In the genomic region with DNA sequence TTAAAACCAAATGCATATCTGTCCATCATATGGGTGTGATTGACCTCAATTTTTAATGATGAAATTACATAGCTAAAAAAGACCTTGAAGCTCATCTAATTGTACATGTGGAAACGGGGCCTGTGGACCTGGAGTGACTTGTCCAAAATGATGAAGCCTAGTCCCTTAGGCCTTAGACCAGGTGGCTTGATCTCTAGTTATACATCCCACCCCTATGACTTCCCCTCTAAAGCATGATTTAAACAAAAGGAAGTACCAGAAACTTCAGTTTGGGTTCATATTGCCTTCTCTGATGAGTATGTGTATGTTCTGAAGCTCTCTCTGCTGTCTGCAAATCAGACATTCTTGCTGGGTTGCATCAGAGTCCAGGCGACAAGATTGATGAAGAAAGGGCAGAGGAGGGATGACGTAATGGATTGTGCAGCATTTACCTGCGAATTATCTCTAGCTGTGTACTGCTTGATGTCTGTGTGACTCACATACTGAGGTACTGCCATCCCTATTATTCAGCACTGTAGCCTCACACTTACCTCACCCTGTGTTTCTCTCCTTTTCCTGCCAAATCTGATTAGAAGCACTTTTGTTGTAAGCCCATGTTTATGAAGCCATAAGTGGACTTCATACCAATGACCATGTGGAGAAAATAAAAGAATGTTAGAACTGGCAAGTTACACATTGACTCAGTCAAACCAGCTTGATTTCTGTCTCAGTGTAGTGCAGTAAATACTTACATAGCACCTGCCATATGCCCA, we compare ENCODE assay signal across 1 cellular context.
TF ChIP-seq lines count a peak whose summit lies in the region.

No MANE protein-coding gene starts in this region.

TF ChIP-seq in HEK293, 187 proteins besides CTCF, POLR2A, EP300 and RAD21 (continued from another document):
- TF ChIP-seq, protein P1, sequence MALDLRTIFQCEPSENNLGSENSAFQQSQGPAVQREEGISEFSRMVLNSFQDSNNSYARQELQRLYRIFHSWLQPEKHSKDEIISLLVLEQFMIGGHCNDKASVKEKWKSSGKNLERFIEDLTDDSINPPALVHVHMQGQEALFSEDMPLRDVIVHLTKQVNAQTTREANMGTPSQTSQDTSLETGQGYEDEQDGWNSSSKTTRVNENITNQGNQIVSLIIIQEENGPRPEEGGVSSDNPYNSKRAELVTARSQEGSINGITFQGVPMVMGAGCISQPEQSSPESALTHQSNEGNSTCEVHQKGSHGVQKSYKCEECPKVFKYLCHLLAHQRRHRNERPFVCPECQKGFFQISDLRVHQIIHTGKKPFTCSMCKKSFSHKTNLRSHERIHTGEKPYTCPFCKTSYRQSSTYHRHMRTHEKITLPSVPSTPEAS (tag by site-specific recombination; IDR thresholded peaks at IDR 0.05): peak; percentile 46
- TF ChIP-seq ZNF548 (tag by site-specific recombination; IDR thresholded peaks at IDR 0.05): no peak
- peak; percentile 94 for TF ChIP-seq ZBTB21 (tag by site-specific recombination; IDR thresholded peaks at IDR 0.05)
- no peak for TF ChIP-seq ZNF585B (tag by site-specific recombination; IDR thresholded peaks at IDR 0.05)
- TF ChIP-seq, protein P2, sequence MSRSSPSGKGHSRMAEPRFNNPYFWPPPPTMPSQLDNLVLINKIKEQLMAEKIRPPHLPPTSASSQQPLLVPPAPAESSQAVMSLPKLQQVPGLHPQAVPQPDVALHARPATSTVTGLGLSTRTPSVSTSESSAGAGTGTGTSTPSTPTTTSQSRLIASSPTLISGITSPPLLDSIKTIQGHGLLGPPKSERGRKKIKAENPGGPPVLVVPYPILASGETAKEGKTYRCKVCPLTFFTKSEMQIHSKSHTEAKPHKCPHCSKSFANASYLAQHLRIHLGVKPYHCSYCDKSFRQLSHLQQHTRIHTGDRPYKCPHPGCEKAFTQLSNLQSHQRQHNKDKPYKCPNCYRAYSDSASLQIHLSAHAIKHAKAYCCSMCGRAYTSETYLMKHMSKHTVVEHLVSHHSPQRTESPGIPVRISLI (tag by site-specific recombination; IDR thresholded peaks at IDR 0.05): 0 out of 2 replicates have a peak, but pooled peaks have one; percentile 27
- TF ChIP-seq RBAK (tag by site-specific recombination; IDR thresholded peaks at IDR 0.05): no peak
- TF ChIP-seq ZBTB48 (tag by site-specific recombination; IDR thresholded peaks at IDR 0.05): no peak
- TF ChIP-seq, protein P3, sequence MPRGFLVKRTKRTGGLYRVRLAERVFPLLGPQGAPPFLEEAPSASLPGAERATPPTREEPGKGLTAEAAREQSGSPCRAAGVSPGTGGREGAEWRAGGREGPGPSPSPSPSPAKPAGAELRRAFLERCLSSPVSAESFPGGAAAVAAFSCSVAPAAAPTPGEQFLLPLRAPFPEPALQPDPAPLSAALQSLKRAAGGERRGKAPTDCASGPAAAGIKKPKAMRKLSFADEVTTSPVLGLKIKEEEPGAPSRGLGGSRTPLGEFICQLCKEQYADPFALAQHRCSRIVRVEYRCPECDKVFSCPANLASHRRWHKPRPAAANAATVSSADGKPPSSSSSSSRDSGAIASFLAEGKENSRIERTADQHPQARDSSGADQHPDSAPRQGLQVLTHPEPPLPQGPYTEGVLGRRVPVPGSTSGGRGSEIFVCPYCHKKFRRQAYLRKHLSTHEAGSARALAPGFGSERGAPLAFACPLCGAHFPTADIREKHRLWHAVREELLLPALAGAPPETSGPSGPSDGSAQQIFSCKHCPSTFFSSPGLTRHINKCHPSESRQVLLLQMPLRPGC (tag by site-specific recombination; IDR thresholded peaks at IDR 0.05): peak; percentile 96
- no peak for TF ChIP-seq SCRT2 (tag by site-specific recombination; IDR thresholded peaks at IDR 0.05)
- TF ChIP-seq, protein P4, sequence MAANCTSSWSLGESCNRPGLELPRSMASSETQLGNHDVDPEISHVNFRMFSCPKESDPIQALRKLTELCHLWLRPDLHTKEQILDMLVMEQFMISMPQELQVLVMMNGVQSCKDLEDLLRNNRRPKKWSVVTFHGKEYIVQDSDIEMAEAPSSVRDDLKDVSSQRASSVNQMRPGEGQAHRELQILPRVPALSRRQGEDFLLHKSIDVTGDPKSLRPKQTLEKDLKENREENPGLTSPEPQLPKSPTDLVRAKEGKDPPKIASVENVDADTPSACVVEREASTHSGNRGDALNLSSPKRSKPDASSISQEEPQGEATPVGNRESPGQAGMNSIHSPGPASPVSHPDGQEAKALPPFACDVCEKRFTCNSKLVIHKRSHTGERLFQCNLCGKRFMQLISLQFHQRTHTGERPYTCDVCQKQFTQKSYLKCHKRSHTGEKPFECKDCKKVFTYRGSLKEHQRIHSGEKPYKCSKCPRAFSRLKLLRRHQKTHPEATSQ (tag by site-specific recombination; IDR thresholded peaks at IDR 0.05): no peak
- TF ChIP-seq YY2 (tag by site-specific recombination; IDR thresholded peaks at IDR 0.05): no peak
- peak; percentile 86 for TF ChIP-seq KLF16 (tag by site-specific recombination; IDR thresholded peaks at IDR 0.05)
- TF ChIP-seq, protein P5, sequence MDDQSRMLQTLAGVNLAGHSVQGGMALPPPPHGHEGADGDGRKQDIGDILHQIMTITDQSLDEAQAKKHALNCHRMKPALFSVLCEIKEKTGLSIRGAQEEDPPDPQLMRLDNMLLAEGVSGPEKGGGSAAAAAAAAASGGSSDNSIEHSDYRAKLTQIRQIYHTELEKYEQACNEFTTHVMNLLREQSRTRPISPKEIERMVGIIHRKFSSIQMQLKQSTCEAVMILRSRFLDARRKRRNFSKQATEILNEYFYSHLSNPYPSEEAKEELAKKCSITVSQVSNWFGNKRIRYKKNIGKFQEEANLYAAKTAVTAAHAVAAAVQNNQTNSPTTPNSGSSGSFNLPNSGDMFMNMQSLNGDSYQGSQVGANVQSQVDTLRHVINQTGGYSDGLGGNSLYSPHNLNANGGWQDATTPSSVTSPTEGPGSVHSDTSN (CRISPR knock-in tag; IDR thresholded peaks at IDR 0.05): no peak
- TF ChIP-seq ZIC2 (tag by site-specific recombination; IDR thresholded peaks at IDR 0.05): no peak
- TF ChIP-seq GFI1B (tag by site-specific recombination; IDR thresholded peaks at IDR 0.05): 0 out of 2 replicates have a peak, but pooled peaks have one; percentile 33
- TF ChIP-seq, protein P6, sequence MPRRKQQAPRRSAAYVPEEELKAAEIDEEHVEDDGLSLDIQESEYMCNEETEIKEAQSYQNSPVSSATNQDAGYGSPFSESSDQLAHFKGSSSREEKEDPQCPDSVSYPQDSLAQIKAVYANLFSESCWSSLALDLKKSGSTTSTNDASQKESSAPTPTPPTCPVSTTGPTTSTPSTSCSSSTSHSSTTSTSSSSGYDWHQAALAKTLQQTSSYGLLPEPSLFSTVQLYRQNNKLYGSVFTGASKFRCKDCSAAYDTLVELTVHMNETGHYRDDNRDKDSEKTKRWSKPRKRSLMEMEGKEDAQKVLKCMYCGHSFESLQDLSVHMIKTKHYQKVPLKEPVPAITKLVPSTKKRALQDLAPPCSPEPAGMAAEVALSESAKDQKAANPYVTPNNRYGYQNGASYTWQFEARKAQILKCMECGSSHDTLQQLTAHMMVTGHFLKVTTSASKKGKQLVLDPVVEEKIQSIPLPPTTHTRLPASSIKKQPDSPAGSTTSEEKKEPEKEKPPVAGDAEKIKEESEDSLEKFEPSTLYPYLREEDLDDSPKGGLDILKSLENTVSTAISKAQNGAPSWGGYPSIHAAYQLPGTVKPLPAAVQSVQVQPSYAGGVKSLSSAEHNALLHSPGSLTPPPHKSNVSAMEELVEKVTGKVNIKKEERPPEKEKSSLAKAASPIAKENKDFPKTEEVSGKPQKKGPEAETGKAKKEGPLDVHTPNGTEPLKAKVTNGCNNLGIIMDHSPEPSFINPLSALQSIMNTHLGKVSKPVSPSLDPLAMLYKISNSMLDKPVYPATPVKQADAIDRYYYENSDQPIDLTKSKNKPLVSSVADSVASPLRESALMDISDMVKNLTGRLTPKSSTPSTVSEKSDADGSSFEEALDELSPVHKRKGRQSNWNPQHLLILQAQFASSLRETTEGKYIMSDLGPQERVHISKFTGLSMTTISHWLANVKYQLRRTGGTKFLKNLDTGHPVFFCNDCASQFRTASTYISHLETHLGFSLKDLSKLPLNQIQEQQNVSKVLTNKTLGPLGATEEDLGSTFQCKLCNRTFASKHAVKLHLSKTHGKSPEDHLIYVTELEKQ (tag by site-specific recombination; IDR thresholded peaks at IDR 0.05; ENCODE audit: borderline replicate concordance): peak; percentile 99
- peak; percentile 72; the same call in 1 of the 2 replicates for TF ChIP-seq WT1 (tag by site-specific recombination; IDR thresholded peaks at IDR 0.05)
- TF ChIP-seq, protein P7, sequence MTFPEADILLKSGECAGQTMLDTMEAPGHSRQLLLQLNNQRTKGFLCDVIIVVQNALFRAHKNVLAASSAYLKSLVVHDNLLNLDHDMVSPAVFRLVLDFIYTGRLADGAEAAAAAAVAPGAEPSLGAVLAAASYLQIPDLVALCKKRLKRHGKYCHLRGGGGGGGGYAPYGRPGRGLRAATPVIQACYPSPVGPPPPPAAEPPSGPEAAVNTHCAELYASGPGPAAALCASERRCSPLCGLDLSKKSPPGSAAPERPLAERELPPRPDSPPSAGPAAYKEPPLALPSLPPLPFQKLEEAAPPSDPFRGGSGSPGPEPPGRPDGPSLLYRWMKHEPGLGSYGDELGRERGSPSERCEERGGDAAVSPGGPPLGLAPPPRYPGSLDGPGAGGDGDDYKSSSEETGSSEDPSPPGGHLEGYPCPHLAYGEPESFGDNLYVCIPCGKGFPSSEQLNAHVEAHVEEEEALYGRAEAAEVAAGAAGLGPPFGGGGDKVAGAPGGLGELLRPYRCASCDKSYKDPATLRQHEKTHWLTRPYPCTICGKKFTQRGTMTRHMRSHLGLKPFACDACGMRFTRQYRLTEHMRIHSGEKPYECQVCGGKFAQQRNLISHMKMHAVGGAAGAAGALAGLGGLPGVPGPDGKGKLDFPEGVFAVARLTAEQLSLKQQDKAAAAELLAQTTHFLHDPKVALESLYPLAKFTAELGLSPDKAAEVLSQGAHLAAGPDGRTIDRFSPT (tag by site-specific recombination; IDR thresholded peaks at IDR 0.05): peak; percentile 96
- no peak for TF ChIP-seq REPIN1 (tag by site-specific recombination; IDR thresholded peaks at IDR 0.05; ENCODE audit: low read depth)
- no peak for TF ChIP-seq YY1 (tag by site-specific recombination; IDR thresholded peaks at IDR 0.05)
- peak; percentile 99 for TF ChIP-seq SP7 (tag by site-specific recombination; IDR thresholded peaks at IDR 0.05)
- TF ChIP-seq ZNF623 (tag by site-specific recombination; IDR thresholded peaks at IDR 0.05): no peak
- peak; percentile 87 for TF ChIP-seq GLIS1 (tag by site-specific recombination; IDR thresholded peaks at IDR 0.05)
- TF ChIP-seq, protein P8, sequence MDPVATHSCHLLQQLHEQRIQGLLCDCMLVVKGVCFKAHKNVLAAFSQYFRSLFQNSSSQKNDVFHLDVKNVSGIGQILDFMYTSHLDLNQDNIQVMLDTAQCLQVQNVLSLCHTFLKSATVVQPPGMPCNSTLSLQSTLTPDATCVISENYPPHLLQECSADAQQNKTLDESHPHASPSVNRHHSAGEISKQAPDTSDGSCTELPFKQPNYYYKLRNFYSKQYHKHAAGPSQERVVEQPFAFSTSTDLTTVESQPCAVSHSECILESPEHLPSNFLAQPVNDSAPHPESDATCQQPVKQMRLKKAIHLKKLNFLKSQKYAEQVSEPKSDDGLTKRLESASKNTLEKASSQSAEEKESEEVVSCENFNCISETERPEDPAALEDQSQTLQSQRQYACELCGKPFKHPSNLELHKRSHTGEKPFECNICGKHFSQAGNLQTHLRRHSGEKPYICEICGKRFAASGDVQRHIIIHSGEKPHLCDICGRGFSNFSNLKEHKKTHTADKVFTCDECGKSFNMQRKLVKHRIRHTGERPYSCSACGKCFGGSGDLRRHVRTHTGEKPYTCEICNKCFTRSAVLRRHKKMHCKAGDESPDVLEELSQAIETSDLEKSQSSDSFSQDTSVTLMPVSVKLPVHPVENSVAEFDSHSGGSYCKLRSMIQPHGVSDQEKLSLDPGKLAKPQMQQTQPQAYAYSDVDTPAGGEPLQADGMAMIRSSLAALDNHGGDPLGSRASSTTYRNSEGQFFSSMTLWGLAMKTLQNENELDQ (tag by site-specific recombination; IDR thresholded peaks at IDR 0.05; ENCODE audit: low read depth): no peak
